In the genomic region with DNA sequence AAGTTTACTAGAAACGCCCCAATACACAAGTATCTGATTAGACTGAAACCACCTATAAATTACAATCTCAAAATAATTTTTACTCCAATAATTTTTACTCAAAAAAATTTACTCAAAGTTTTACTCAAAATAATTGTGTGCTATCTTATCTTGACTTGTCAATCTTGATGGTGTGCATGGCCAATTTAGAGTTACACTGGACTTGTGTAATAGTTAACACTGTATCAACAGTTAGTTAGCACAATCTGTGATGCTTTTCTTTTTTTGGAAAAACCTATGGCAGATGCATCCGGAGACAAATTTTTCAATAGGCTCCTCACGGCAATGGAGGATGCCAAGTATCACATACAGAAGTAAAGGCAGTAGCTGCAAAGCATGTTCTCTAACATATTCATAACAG, we compare ENCODE assay signal across 19 cellular contexts. TPM values are rescaled to one million over a fixed set of nuclear protein-coding genes. Genes with fewer than 3 reads are reported as not detected.
A peak's percentile ranks its signal among the peaks of the same experiment; 100 is the strongest.
DNase-seq lines count a peak whose midpoint lies in the region; ATAC-seq and TF ChIP-seq lines count a peak whose summit lies in the region.
"Had no signal": no experiment of that assay in that cellular context is flagged by ENCODE, and none has a peak within 500 bp of the region (broad histone marks: within the 10 kb centered on the region; RNA-seq: fewer than 3 reads in every experiment).

No MANE protein-coding gene starts in this region.

- no peak overlapping the region for H3K27ac Mint-ChIP-seq in GM23338
- H3K27ac Mint-ChIP-seq: CD14-positive monocyte; CD8-positive, alpha-beta T cell had no signal

- H3K27me3 Mint-ChIP-seq in GM23338 (ENCODE audit: insufficient read depth, low read depth, poor library complexity): peaks cover 2% of the 10 kb centered on the region

- H4K20me1 ChIP-seq in GM23338 (replicated peaks; ENCODE audit: insufficient read depth): no peaks in the 10 kb centered on the region

- H2AFZ ChIP-seq in GM23338: no peak overlapping the region

- H3K9me2 ChIP-seq in GM23338 (ENCODE audit: insufficient read depth): no peaks in the 10 kb centered on the region

- 67 to 80% (median 78%) methylated on average over 3 of the region's 3 CpGs for WGBS in psoas muscle, 3 donors

- no peaks in the 10 kb centered on the region for H3F3A ChIP-seq in GM23338 (replicated peaks; ENCODE audit: low read depth)

- ATAC-seq in Right ventricle myocardium inferior (no peak), left ventricle myocardium superior (peak; percentile 17), psoas muscle (peak in 2 of 4 donors; percentile 19 to 29), GM21381 (IDR thresholded peaks at IDR 0.05; ENCODE audit: unreplicated experiment) (no peak), GM23338 (no peak)
- ATAC-seq: A549; CD8-positive, alpha-beta T cell had no signal

- H3K4me3 Mint-ChIP-seq in GM23338: no peak overlapping the region
- H3K4me3 Mint-ChIP-seq: CD14-positive monocyte; CD8-positive, alpha-beta T cell had no signal

- peaks cover 30% of the 10 kb centered on the region for H3K4me1 ChIP-seq in cardiac muscle cell (ENCODE audit: low read depth)
- peaks cover 61% of the 10 kb centered on the region for H3K4me1 ChIP-seq in psoas muscle
- H3K4me1 ChIP-seq in GM23338 (ENCODE audit: insufficient read depth): 0 out of 2 replicates have a peak, but pooled peaks cover 4% of the 10 kb centered on the region
- H3K4me1 ChIP-seq: A549 had no signal

- H3K4me3 ChIP-seq in cardiac muscle cell (no peak overlapping the region), psoas muscle (no peak overlapping the region), GM23338 (no peak overlapping the region)
- H3K4me3 ChIP-seq: A549, HAP-1 had no signal

- no peaks in the 10 kb centered on the region for H3K27me3 ChIP-seq in cardiac muscle cell
- no peaks in the 10 kb centered on the region for H3K27me3 ChIP-seq in psoas muscle (ENCODE audit: insufficient read depth in 3 of 3, low read length in 2 of 3)
- no peaks in the 10 kb centered on the region for H3K27me3 ChIP-seq in GM23338 (ENCODE audit: insufficient read depth)

- H3K4me1 Mint-ChIP-seq in GM23338: peaks cover 12% of the 10 kb centered on the region
- H3K4me1 Mint-ChIP-seq: CD14-positive monocyte had no signal

- DNase-seq in cardiac muscle cell (ENCODE audit: low read depth in 1 of 2, low spot score in 1 of 2) (no peak), Right ventricle myocardium inferior (ENCODE audit: missing footprints) (no peak), SK-N-DZ (ENCODE audit: low spot score) (peak; percentile 54), left ventricle myocardium superior (no peak), psoas muscle (no peak), 8988T (no peak), GM23338 (ENCODE audit: low spot score) (no peak)
- DNase-seq: CD8-positive, alpha-beta T cell; COR-L47; DMS153; DMS79 treated with DMSO at 0.1 percent for 48 hours; EL; GOT3 had no signal

- peaks cover 4% of the 10 kb centered on the region; the same call in 1 of the 3 replicates for H3K36me3 Mint-ChIP-seq in GM23338 (ENCODE audit: low read depth)

- H3K36me3 ChIP-seq in cardiac muscle cell (peaks cover 12% of the 10 kb centered on the region), psoas muscle (ENCODE audit: insufficient read depth in 1 of 2, low read depth in 1 of 2) (peaks cover 0 to 18% of the 10 kb centered on the region in 2 donors), GM23338 (ENCODE audit: insufficient read depth) (peaks cover 9% of the 10 kb centered on the region; the same call in 1 of the 2 replicates)

- no peak overlapping the region for H3K4me2 ChIP-seq in GM23338
- H3K4me2 ChIP-seq: A549 had no signal

- H3K79me2 ChIP-seq in GM23338 (replicated peaks; ENCODE audit: insufficient read depth): no peaks in the 10 kb centered on the region

- peak overlapping the region; percentile 99 for H3K27ac ChIP-seq in cardiac muscle cell
- peak overlapping the region; percentile 81 for H3K27ac ChIP-seq in psoas muscle
- H3K27ac ChIP-seq in GM23338 (ENCODE audit: low read depth): no peak overlapping the region
- H3K27ac ChIP-seq: A549, HL-60 had no signal

- H3K9me3 Mint-ChIP-seq in GM23338: no peaks in the 10 kb centered on the region
- H3K9me3 Mint-ChIP-seq: CD14-positive monocyte; CD8-positive, alpha-beta T cell had no signal

- intact Hi-C loops in Right ventricle myocardium inferior (cut with DNase I) (no loop called here), left ventricle myocardium superior (cut with micrococcal nuclease) (loop anchor here (5.0 kb wide), 1 partner anchor 43 kb away; no protein-coding TSS in a partner anchor), psoas muscle (cut with DNase I) (loop anchor here (5.0 to 10.0 kb wide), 4 partner anchors 46 to 187 kb away; partner anchors contain the start of gene WASL (in 1 of the 2))

- H3K9me3 ChIP-seq in cardiac muscle cell (ENCODE audit: low read depth): no peaks in the 10 kb centered on the region
- no peaks in the 10 kb centered on the region for H3K9me3 ChIP-seq in psoas muscle
- H3K9me3 ChIP-seq: A549, HAP-1 had no signal

- TF ChIP-seq CTCF in cardiac muscle cell (IDR thresholded peaks at IDR 0.05; ENCODE audit: low read depth, low read length) (no peak), psoas muscle (IDR thresholded peaks at IDR 0.05) (no peak), GM23338 (conservative IDR thresholded peaks at IDR 0.05; ENCODE audit: low read depth in 2 of 2) (no peak)

TF ChIP-seq in GM23338, 12 proteins besides CTCF, POLR2A, EP300 and RAD21 (continues in another document):
- TF ChIP-seq ZNF114 (CRISPR knock-in tag; IDR thresholded peaks at IDR 0.05) (no peak), JUNB (IDR thresholded peaks at IDR 0.05; ENCODE audit: unreplicated experiment) (no peak), CREB1 (CRISPR knock-in tag; IDR thresholded peaks at IDR 0.05; ENCODE audit: low read depth) (no peak)
- TF ChIP-seq, protein P1, sequence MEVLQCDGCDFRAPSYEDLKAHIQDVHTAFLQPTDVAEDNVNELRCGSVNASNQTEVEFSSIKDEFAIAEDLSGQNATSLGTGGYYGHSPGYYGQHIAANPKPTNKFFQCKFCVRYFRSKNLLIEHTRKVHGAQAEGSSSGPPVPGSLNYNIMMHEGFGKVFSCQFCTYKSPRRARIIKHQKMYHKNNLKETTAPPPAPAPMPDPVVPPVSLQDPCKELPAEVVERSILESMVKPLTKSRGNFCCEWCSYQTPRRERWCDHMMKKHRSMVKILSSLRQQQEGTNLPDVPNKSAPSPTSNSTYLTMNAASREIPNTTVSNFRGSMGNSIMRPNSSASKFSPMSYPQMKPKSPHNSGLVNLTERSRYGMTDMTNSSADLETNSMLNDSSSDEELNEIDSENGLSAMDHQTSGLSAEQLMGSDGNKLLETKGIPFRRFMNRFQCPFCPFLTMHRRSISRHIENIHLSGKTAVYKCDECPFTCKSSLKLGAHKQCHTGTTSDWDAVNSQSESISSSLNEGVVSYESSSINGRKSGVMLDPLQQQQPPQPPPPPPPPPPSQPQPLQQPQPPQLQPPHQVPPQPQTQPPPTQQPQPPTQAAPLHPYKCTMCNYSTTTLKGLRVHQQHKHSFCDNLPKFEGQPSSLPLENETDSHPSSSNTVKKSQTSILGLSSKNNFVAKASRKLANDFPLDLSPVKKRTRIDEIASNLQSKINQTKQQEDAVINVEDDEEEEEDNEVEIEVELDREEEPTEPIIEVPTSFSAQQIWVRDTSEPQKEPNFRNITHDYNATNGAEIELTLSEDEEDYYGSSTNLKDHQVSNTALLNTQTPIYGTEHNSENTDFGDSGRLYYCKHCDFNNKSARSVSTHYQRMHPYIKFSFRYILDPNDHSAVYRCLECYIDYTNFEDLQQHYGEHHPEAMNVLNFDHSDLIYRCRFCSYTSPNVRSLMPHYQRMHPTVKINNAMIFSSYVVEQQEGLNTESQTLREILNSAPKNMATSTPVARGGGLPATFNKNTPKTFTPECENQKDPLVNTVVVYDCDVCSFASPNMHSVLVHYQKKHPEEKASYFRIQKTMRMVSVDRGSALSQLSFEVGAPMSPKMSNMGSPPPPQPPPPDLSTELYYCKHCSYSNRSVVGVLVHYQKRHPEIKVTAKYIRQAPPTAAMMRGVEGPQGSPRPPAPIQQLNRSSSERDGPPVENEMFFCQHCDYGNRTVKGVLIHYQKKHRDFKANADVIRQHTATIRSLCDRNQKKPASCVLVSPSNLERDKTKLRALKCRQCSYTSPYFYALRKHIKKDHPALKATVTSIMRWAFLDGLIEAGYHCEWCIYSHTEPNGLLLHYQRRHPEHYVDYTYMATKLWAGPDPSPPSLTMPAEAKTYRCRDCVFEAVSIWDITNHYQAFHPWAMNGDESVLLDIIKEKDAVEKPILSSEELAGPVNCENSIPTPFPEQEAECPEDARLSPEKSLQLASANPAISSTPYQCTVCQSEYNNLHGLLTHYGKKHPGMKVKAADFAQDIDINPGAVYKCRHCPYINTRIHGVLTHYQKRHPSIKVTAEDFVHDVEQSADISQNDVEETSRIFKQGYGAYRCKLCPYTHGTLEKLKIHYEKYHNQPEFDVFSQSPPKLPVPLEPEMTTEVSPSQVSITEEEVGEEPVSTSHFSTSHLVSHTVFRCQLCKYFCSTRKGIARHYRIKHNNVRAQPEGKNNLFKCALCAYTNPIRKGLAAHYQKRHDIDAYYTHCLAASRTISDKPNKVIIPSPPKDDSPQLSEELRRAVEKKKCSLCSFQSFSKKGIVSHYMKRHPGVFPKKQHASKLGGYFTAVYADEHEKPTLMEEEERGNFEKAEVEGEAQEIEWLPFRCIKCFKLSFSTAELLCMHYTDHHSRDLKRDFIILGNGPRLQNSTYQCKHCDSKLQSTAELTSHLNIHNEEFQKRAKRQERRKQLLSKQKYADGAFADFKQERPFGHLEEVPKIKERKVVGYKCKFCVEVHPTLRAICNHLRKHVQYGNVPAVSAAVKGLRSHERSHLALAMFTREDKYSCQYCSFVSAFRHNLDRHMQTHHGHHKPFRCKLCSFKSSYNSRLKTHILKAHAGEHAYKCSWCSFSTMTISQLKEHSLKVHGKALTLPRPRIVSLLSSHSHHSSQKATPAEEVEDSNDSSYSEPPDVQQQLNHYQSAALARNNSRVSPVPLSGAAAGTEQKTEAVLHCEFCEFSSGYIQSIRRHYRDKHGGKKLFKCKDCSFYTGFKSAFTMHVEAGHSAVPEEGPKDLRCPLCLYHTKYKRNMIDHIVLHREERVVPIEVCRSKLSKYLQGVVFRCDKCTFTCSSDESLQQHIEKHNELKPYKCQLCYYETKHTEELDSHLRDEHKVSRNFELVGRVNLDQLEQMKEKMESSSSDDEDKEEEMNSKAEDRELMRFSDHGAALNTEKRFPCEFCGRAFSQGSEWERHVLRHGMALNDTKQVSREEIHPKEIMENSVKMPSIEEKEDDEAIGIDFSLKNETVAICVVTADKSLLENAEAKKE (CRISPR knock-in tag; IDR thresholded peaks at IDR 0.05): no peak

RNA-seq across cellular contexts. Expression of gene LMOD2, which starts 24.9 kb away (rescaled TPM):
- total RNA-seq in cardiac muscle cell (19.7 and 24.3 TPM in 2 replicates), Right ventricle myocardium inferior (492 TPM), left ventricle myocardium superior (431 TPM), psoas muscle (1,000 to 10,000 TPM in 1 of 4 donors, 100 to 1,000 TPM in 3; 383 to 1,114 (median 640) TPM)
- polyA plus RNA-seq in cardiac muscle cell (13.6 and 19.8 TPM in 2 replicates), psoas muscle (100 to 1,000 TPM in 2 of 3 donors, 1 to 10 TPM in 1; 6.9 to 341 (median 259) TPM), GM23338 (2016; fragmentation: Nextera tagmentation; extraction: Ambion mirVana) (not detected in 2 replicates)
- polyA plus RNA-seq in SK-N-DZ (2014; cell fraction: cytosol; rRNA removed): not detected in 2 replicates
- polyA plus RNA-seq in SK-N-DZ (2014; cell fraction: nucleus; rRNA removed): not detected in 2 replicates
- total RNA-seq in GM23338 (2014; rRNA removed; shearing (Covaris generic)): not detected in 2 replicates
- total RNA-seq: CD8-positive, alpha-beta T cell had no signal
- polyA plus RNA-seq: A549, BJ had no signal

Comparison
In these comparisons a context has a peak if more than half of its experiments do, and no peak if none do; other contexts are left out.
1. RNA of gene LMOD2, which starts 24.9 kb away (total RNA-seq): 383 to 1,114 TPM in psoas muscle, 492 TPM in Right ventricle myocardium inferior (single experiment), 431 TPM in left ventricle myocardium superior (single experiment) and 19.7 to 24.3 TPM in cardiac muscle cell; not detected in GM23338; every median in the first group is over 10 times any median in the second.